8 cellular contexts compared by ENCODE assay signal in the genomic region with DNA sequence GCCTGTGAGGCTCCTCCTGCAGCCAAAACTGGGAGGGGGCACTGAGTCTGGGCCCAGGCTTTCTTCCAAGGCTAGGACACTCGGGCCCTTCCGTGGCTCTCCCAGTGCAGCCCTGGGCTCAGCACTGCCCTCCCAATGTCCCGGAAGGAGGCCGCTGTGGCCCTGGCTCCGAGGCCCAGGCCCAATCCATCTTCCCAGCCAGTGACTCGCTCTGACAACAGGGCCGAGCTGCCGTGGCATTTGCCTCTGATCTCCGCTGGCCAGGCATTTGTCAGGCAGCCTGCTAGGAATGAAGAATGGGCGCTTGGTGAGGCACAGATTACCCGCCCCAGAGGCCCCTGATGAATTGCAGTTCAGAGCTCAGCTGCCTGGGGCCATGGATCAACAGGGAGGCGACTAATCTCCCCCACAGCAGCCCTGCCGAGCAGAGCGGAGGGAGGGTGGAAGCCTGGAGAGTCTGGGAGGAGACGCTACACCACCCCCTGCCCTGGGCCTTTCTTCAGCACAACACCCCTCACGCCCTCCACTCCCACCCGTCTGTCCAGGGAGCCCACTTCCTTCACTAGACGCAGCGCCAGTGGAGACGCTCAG. TPM values are rescaled to one million over a fixed set of nuclear protein-coding genes. Genes with fewer than 3 reads are reported as not detected.
A peak's percentile ranks its signal among the peaks of the same experiment; 100 is the strongest.
DNase-seq lines count a peak whose midpoint lies in the region; ATAC-seq and TF ChIP-seq lines count a peak whose summit lies in the region.

No MANE protein-coding gene starts in this region.

- H3K4me1 Mint-ChIP-seq in nephron = peaks cover 66% of the 10 kb centered on the region

- no peaks in the 10 kb centered on the region for H3K36me3 Mint-ChIP-seq in nephron (ENCODE audit: low read depth)

- H3K27ac Mint-ChIP-seq in nephron = peak overlapping the region; percentile 93 to 99 (median 95)

- TF ChIP-seq CTCF in nephron (IDR thresholded peaks at IDR 0.05; ENCODE audit: unreplicated experiment in 3 of 3) = no peak

- no peaks in the 10 kb centered on the region for H3K27me3 Mint-ChIP-seq in nephron (ENCODE audit: low read depth)

- DNase-seq in Daoy (ENCODE audit: low read depth) (peak; percentile 52), NCI-H146 treated with DMSO at 0.1 percent for 48 hours (lab: John Stamatoyannopoulos, UW; ENCODE audit: unreplicated experiment) (peak; percentile 48), ecto neural progenitor cell (ENCODE audit: low spot score) (peak; percentile 88), NCI-H2171 treated with DMSO at 0.1 percent for 48 hours (lab: John Stamatoyannopoulos, UW) (no peak)
- no peak for DNase-seq in effector CD4-positive, alpha-beta T cell

- peak overlapping the region; percentile 50 to 71 (median 67) for H3K4me3 Mint-ChIP-seq in nephron

- no peak for ATAC-seq in HG02759 (IDR thresholded peaks at IDR 0.05; ENCODE audit: unreplicated experiment)
- ATAC-seq in HG03025 (IDR thresholded peaks at IDR 0.05; ENCODE audit: low FRiP score, unreplicated experiment) = no peak

- no peaks in the 10 kb centered on the region for H3K9me3 Mint-ChIP-seq in nephron

RNA-seq across cellular contexts. Expression of gene FXYD2, which starts 8.3 kb away (rescaled TPM):
- total RNA-seq in Daoy (2014; rRNA removed; shearing (Covaris generic)) = 1.3 TPM in 1 of 2 replicates, not detected in the other

RNA-seq across cellular contexts. Expression of gene DSCAML1, which starts 19.2 kb away (rescaled TPM):
- total RNA-seq in Daoy (2014; rRNA removed; shearing (Covaris generic)) = not detected in 2 replicates

Comparison
In these comparisons a context has a peak if more than half of its experiments do, and no peak if none do; other contexts are left out.
1. DNase-seq: peak in Daoy (single experiment), NCI-H146 treated with DMSO at 0.1 percent for 48 hours (single experiment) and ecto neural progenitor cell (single experiment); none in effector CD4-positive, alpha-beta T cell (single experiment) and NCI-H2171 treated with DMSO at 0.1 percent for 48 hours (single experiment).